Comparison of ENCODE assay signal across 18 cellular contexts in the genomic region with DNA sequence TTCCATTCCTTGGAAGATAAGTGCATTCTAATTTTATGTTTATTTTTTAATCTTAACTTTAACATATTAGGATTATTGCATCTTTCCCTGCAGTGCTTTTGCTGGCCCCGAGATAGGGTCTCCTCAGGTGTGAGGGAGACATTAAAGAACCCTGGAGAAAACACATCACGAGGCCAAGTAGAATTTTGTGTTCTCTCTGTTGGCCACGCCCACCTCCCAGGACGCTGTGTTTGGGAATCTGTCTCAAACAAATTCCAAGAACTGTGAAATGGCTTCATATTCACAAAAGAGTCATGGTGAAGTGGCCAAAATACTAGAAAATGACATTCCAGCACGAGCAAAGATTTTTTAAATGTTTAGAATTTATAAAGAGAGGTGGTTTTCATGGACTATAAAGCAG.
"Had no signal": no experiment of that assay in that cellular context is flagged by ENCODE, and none has a peak within 500 bp of the region (broad histone marks: within the 10 kb centered on the region; RNA-seq: fewer than 3 reads in every experiment).

No MANE protein-coding gene starts in this region.

- H3K4me1 ChIP-seq: esophagus squamous epithelium had no signal

- H3K9ac ChIP-seq: neural progenitor cell had no signal

- H3K4me3 Mint-ChIP-seq: neural progenitor cell; T-helper 2 cell treated with Interferon-gamma antibody and Interleukin-4, amounts not matched to agents 5 μg/mL and 100 μg/mL, for 36 hours had no signal

- H3K36me3 ChIP-seq: neural progenitor cell, ovary had no signal

- H2AFZ ChIP-seq: neural progenitor cell had no signal

- H3K9me3 Mint-ChIP-seq: neural progenitor cell; stimulated activated effector memory CD8-positive, alpha-beta T cell treated with anti-CD3 and anti-CD28 coated beads, Interleukin-12 subunit alpha, Interleukin-12 subunit beta, amount 100 ng/mL, for 72 hours; T-helper 2 cell treated with Interferon-gamma antibody and Interleukin-4, amounts not matched to agents 5 μg/mL and 100 μg/mL, for 36 hours had no signal

- H3K4me3 ChIP-seq: body of pancreas, coronary artery, esophagus squamous epithelium, neural progenitor cell, ovary had no signal

- H3K9me3 ChIP-seq: body of pancreas, esophagus squamous epithelium, ovary had no signal

- ATAC-seq: activated CD4-positive, CD25-positive, alpha-beta regulatory T cell treated with anti-CD3 and anti-CD28 coated beads, Interleukin-2, amount 50 U/mL, for 24 hours; body of pancreas; left colon had no signal

- H3K4me2 ChIP-seq: neural progenitor cell had no signal

- H3K27me3 ChIP-seq: body of pancreas, esophagus squamous epithelium, neural progenitor cell, ovary had no signal

- H3K27ac ChIP-seq: neural progenitor cell had no signal

- DNase-seq: activated CD4-positive, alpha-beta T cell treated with anti-CD3 and anti-CD28 coated beads, Interleukin-2, amount 50 U/mL, for 4 hours; activated naive CD4-positive, alpha-beta T cell treated with anti-CD3 and anti-CD28 coated beads, Interleukin-2, amount 50 U/mL, for 16 hours; activated T-cell treated with anti-CD3 and anti-CD28 coated beads, Interleukin-2, amount 50 U/mL, for 1 hour; amygdala; body of pancreas; central memory CD4-positive, alpha-beta T cell; effector CD4-positive, alpha-beta T cell; esophagus squamous epithelium; foreskin fibroblast; left colon; mammary epithelial cell; trophoblast cell had no signal
